In the genomic region with DNA sequence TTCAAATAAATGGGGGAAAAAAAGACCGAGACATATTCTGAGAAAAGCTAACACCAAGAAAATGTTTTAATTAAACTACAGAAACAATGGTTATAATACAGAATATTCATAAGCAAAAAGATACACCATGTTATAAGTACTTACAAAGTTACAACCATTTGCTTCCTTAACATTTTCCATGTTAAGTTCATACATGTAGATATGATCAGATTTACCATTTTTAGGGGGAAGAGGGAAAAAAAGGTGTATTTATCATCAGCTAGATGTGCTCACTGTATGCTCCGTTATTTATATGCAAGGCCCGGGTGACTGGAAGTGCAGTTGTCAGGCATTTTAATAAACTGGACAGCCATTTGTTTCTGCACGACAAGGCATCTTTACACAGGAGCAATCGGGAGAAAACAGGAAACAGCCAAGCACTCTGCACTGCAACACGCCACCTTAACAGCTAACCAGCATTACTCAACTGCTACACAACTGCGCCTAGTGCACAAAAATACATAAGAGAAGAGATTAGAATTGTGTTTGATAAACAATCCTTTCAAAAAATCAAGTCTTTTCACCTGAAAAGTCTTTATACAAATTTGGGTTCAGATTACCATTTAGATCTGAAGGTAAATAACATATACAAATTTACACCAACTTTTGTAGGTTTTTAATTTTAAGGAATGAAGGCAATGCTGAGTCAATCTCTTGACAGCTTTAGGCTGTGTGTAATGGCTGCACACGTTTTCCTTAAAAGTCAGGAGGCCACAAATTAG, we compare ENCODE assay signal across 8 cellular contexts. TPM values are rescaled to one million over a fixed set of nuclear protein-coding genes. Genes with fewer than 3 reads are reported as not detected.
DNase-seq lines count a peak whose midpoint lies in the region; ATAC-seq, FAIRE-seq and TF ChIP-seq lines count a peak whose summit lies in the region.

No MANE protein-coding gene starts in this region.

- H3K9ac ChIP-seq in muscle layer of colon (ENCODE audit: low read length): peak overlapping the region; percentile 95

- H3K4me1 ChIP-seq in CD8-positive, alpha-beta T cell (ENCODE audit: insufficient read depth, low read length): peaks cover 58% of the 10 kb centered on the region
- H3K4me1 ChIP-seq in muscle layer of colon (ENCODE audit: insufficient read depth, low read length): peaks cover 59% of the 10 kb centered on the region

- CTCF ChIA-PET in CD8-positive, alpha-beta T cell (lab: Charles Lee): interaction anchor here (1.1 to 4.8 kb wide), 3 partner anchors 10 to 20 kb away, joined by 3 to 23 read pairs (median 4); no protein-coding TSS in a partner anchor

- peak in 1 of 7 experiments; percentile 20 for DNase-seq in CD8-positive, alpha-beta T cell
- no peak for DNase-seq in LNCaP clone FGC (ENCODE audit: low read depth)
- no peak for DNase-seq in astrocyte of the cerebellum (ENCODE audit: low read depth)
- no peak for DNase-seq in D341Med (ENCODE audit: low spot score)
- DNase-seq in frontal cortex (ENCODE audit: low spot score in 2 of 2): no peak
- DNase-seq in NCI-H526 (lab: John Stamatoyannopoulos, UW): no peak

- no peaks in the 10 kb centered on the region for H3K27me3 Mint-ChIP-seq in CD8-positive, alpha-beta T cell (ENCODE audit: low read depth)

- intact Hi-C loops in CD8-positive, alpha-beta T cell (cut with DNase I, micrococcal nuclease): loop anchor here (10.0 kb wide), 3 partner anchors 711 to 1401 kb away; a partner anchor contains a TSS

- FAIRE-seq in frontal cortex (lab: Jason Lieb, UNC): no peak

- H3K27ac Mint-ChIP-seq in CD8-positive, alpha-beta T cell: peak overlapping the region; percentile 95

- peaks cover 19% of the 10 kb centered on the region for H3K36me3 ChIP-seq in CD8-positive, alpha-beta T cell (ENCODE audit: insufficient read depth, low read length)
- peaks cover 37% of the 10 kb centered on the region for H3K36me3 ChIP-seq in muscle layer of colon (ENCODE audit: insufficient read depth, low read length)

- H3K36me3 Mint-ChIP-seq in CD8-positive, alpha-beta T cell: peaks cover 74% of the 10 kb centered on the region

- no peaks in the 10 kb centered on the region for H3K27me3 ChIP-seq in CD8-positive, alpha-beta T cell (ENCODE audit: insufficient read depth, low read length)
- no peaks in the 10 kb centered on the region for H3K27me3 ChIP-seq in muscle layer of colon (ENCODE audit: control insufficient read depth in 1 of 2, insufficient read depth in 2 of 2, low read length in 2 of 2)

- H3K4me3 ChIP-seq in CD8-positive, alpha-beta T cell (ENCODE audit: low read depth, low read length): peak overlapping the region; percentile 88
- H3K4me3 ChIP-seq in LNCaP clone FGC (ENCODE audit: low read depth, low read length) (peak overlapping the region; percentile 97), astrocyte of the cerebellum (ENCODE audit: low read depth, low read length) (peak overlapping the region; percentile 93), muscle layer of colon (ENCODE audit: low read depth in 1 of 2, low read length in 2 of 2) (peak overlapping the region in 1 of 2 donors; percentile 92)

- H3K9me3 Mint-ChIP-seq in CD8-positive, alpha-beta T cell: no peaks in the 10 kb centered on the region

- in situ Hi-C loops in astrocyte of the cerebellum (cut with HindIII; ENCODE audit: low sequenced_read_pairs): loop anchor here (25.0 kb wide), 1 partner anchor 172 kb away; a partner anchor contains a TSS

- no peak for ATAC-seq in CD8-positive, alpha-beta T cell
- ATAC-seq in GM18517 (IDR thresholded peaks at IDR 0.05; ENCODE audit: unreplicated experiment): no peak

- H3K4me1 Mint-ChIP-seq in CD8-positive, alpha-beta T cell (ENCODE audit: low read depth): peaks cover 69% of the 10 kb centered on the region

- POLR2A ChIA-PET in CD8-positive, alpha-beta T cell (lab: Charles Lee): interaction anchor here (0.7 to 1.3 kb wide), 5 partner anchors 9 to 925 kb away, joined by 3 to 7 read pairs (median 3); no protein-coding TSS in a partner anchor

- no peaks in the 10 kb centered on the region for H3K9me3 ChIP-seq in CD8-positive, alpha-beta T cell (ENCODE audit: low read length)
- no peaks in the 10 kb centered on the region for H3K9me3 ChIP-seq in muscle layer of colon (ENCODE audit: low read length)

- TF ChIP-seq CTCF in CD8-positive, alpha-beta T cell (IDR thresholded peaks at IDR 0.05): no peak
- TF ChIP-seq CTCF in LNCaP clone FGC (IDR thresholded peaks at IDR 0.05; ENCODE audit: control insufficient read depth, extremely low read depth, insufficient read depth) (no peak), astrocyte of the cerebellum (IDR thresholded peaks at IDR 0.05; ENCODE audit: low read depth, low read length, missing control alignments) (no peak)

- peak overlapping the region; percentile 96 for H3K4me3 Mint-ChIP-seq in CD8-positive, alpha-beta T cell

- H3K27ac ChIP-seq in CD8-positive, alpha-beta T cell (ENCODE audit: low read depth, low read length): peak overlapping the region; percentile 93
- H3K27ac ChIP-seq in muscle layer of colon (ENCODE audit: low read depth, low read length): no peak overlapping the region

RNA-seq across cellular contexts. Expression of a gene that starts 2.9 kb away (rescaled TPM):
- 100 to 1,000 TPM; 621 to 637 TPM for total RNA-seq in CD8-positive, alpha-beta T cell
- total RNA-seq in frontal cortex: 86.4 TPM

RNA-seq across cellular contexts. Expression of a gene that starts 3.7 kb away (rescaled TPM):
- 10 to 100 TPM; 28.6 to 34.4 TPM for total RNA-seq in CD8-positive, alpha-beta T cell
- 73.0 TPM for total RNA-seq in frontal cortex

RNA-seq across cellular contexts. Expression of a gene that starts 7.6 kb away (rescaled TPM):
- 10 to 100 TPM; 40.3 to 43.1 TPM for total RNA-seq in CD8-positive, alpha-beta T cell
- total RNA-seq in frontal cortex: 14.7 TPM

RNA-seq across cellular contexts. Expression of a gene that starts 7.9 kb away (rescaled TPM):
- 100 to 1,000 TPM; 316 to 336 TPM for total RNA-seq in CD8-positive, alpha-beta T cell
- total RNA-seq in frontal cortex: 17.5 TPM

RNA-seq across cellular contexts. Expression of a gene that starts 23.5 kb away (rescaled TPM):
- total RNA-seq in CD8-positive, alpha-beta T cell: 10 to 100 TPM; 23.9 to 27.8 TPM
- 45.7 TPM for total RNA-seq in frontal cortex
